In genomic region chr5:141360685-141361084, GRCh38 we compare ENCODE assay signal across 1 cellular context.
TF ChIP-seq lines count a peak whose summit lies in the region.

No MANE protein-coding gene starts in this region.

TF ChIP-seq in endothelial cell of umbilical vein, 7 proteins besides CTCF, POLR2A, EP300 and RAD21:
- no peak for TF ChIP-seq FOS (IDR thresholded peaks at IDR 0.05; ENCODE audit: borderline replicate concordance, insufficient read depth, low read length)
- TF ChIP-seq EZH2 (IDR thresholded peaks at IDR 0.05; ENCODE audit: borderline replicate concordance, low read depth, low read length, severe bottlenecking), result peak; percentile 0
